8 cellular contexts compared by ENCODE assay signal in genomic region chr13:45055198-45055901, GRCh38.
DNase-seq lines count a peak whose midpoint lies in the region; ATAC-seq, FAIRE-seq and TF ChIP-seq lines count a peak whose summit lies in the region.

No MANE protein-coding gene starts in this region.

- H3K27me3 Mint-ChIP-seq in mesothelial cell of epicardium (ENCODE audit: low read depth) = peaks cover 9% of the 10 kb centered on the region

- DNase-seq in AG08395 (ENCODE audit: low spot score) (peak; percentile 86), M059J (ENCODE audit: low read depth) (peak; percentile 92), urothelium cell line (ENCODE audit: low spot score) (peak; percentile 58), mesothelial cell of epicardium (ENCODE audit: low spot score in 2 of 2, unreplicated experiment in 2 of 2) (no peak)
- peak; percentile 29 for DNase-seq in activated naive CD8-positive, alpha-beta T cell treated with anti-CD3 and anti-CD28 coated beads, Interleukin-2, amount 50 U/mL, for 16 hours (ENCODE audit: low read depth, low spot score)

- peak overlapping the region; percentile 78 for H3K27ac ChIP-seq in muscle layer of colon (ENCODE audit: low read depth, low read length)

- no peaks in the 10 kb centered on the region for H3K36me3 Mint-ChIP-seq in mesothelial cell of epicardium

- no peaks in the 10 kb centered on the region for H3K27me3 ChIP-seq in muscle layer of colon (ENCODE audit: control insufficient read depth in 1 of 2, insufficient read depth in 2 of 2, low read length in 2 of 2)

- peaks cover 13% of the 10 kb centered on the region for H3K4me1 Mint-ChIP-seq in mesothelial cell of epicardium

- no peaks in the 10 kb centered on the region for H3K36me3 ChIP-seq in muscle layer of colon (ENCODE audit: insufficient read depth, low read length)

- H3K9ac ChIP-seq in muscle layer of colon (ENCODE audit: low read length) = no peak overlapping the region

- H3K4me3 Mint-ChIP-seq in mesothelial cell of epicardium = no peak overlapping the region

- no peak overlapping the region for H3K27ac Mint-ChIP-seq in mesothelial cell of epicardium

- H3K9me3 Mint-ChIP-seq in mesothelial cell of epicardium = no peaks in the 10 kb centered on the region

- ATAC-seq in GM19455 (IDR thresholded peaks at IDR 0.05; ENCODE audit: unreplicated experiment) (peak; percentile 64), HG02840 (IDR thresholded peaks at IDR 0.05; ENCODE audit: low FRiP score, unreplicated experiment) (no peak)

- no peak for TF ChIP-seq CTCF in mesothelial cell of epicardium (IDR thresholded peaks at IDR 0.05; ENCODE audit: unreplicated experiment)

- H3K4me3 ChIP-seq in muscle layer of colon (ENCODE audit: low read depth in 1 of 2, low read length in 2 of 2) = peak overlapping the region in 1 of 2 donors; percentile 19

- H3K4me1 ChIP-seq in muscle layer of colon (ENCODE audit: insufficient read depth, low read length) = peaks cover 18% of the 10 kb centered on the region

- H3K9me3 ChIP-seq in muscle layer of colon (ENCODE audit: low read length) = no peaks in the 10 kb centered on the region

- no peak for FAIRE-seq in urothelium cell line (lab: Jason Lieb, UNC)

Comparison
In these comparisons a context has a peak if more than half of its experiments do, and no peak if none do; other contexts are left out.
1. DNase-seq: peak in AG08395 (single experiment), M059J (single experiment), activated naive CD8-positive, alpha-beta T cell treated with anti-CD3 and anti-CD28 coated beads, Interleukin-2, amount 50 U/mL, for 16 hours (single experiment) and urothelium cell line (single experiment); none in mesothelial cell of epicardium (0 of 2).